23 cellular contexts compared by ENCODE assay signal in the genomic region with DNA sequence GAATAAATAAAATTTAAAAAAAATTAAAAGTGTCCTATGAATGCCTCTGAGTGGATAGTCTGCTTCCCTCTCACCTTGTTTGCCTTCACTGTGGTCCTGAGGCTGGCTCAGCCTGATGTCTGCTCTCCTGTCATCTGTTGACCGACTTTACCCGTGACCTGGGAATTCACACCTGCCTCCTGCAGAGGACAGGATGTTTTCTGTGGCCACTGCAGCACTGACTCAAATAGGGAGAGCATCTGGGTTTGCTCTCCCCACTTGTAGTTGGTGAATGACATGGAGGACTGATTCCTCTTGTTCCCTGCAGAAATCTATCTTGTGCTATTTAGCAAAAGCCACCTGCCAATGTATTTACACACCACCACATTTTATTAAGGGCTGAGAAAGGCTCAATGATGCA. TPM values are rescaled to one million over a fixed set of nuclear protein-coding genes. Genes with fewer than 3 reads are reported as not detected.
DNase-seq lines count a peak whose midpoint lies in the region; ATAC-seq and TF ChIP-seq lines count a peak whose summit lies in the region.
"Had no signal": no experiment of that assay in that cellular context is flagged by ENCODE, and none has a peak within 500 bp of the region (broad histone marks: within the 10 kb centered on the region; RNA-seq: fewer than 3 reads in every experiment).

No MANE protein-coding gene starts in this region.

- H3K36me3 Mint-ChIP-seq in activated CD4-positive, alpha-beta T cell treated with anti-CD3 and anti-CD28 coated beads for 36 hours (ENCODE audit: low read depth), result no peaks in the 10 kb centered on the region
- H3K36me3 Mint-ChIP-seq in neural crest cell (ENCODE audit: low read depth) (no peaks in the 10 kb centered on the region), mesothelial cell of epicardium (no peaks in the 10 kb centered on the region)
- H3K36me3 Mint-ChIP-seq: CD4-positive, CD25-positive, alpha-beta regulatory T cell; WTC11 had no signal

- no peaks in the 10 kb centered on the region for H3K9me3 Mint-ChIP-seq in activated CD4-positive, alpha-beta T cell treated with anti-CD3 and anti-CD28 coated beads for 36 hours (ENCODE audit: low read depth)
- H3K9me3 Mint-ChIP-seq in neural crest cell, result no peaks in the 10 kb centered on the region
- H3K9me3 Mint-ChIP-seq in mesothelial cell of epicardium, result peaks cover 6% of the 10 kb centered on the region
- H3K9me3 Mint-ChIP-seq: CD4-positive, CD25-positive, alpha-beta regulatory T cell; WTC11 had no signal

- no peak overlapping the region for H3K4me3 ChIP-seq in tibial nerve
- H3K4me3 ChIP-seq: GM23248, left lung had no signal

- H3K4me1 ChIP-seq in tibial nerve, result peaks cover 0 to 5% (median 0%) of the 10 kb centered on the region in 4 donors
- H3K4me1 ChIP-seq: left lung had no signal

- no peak for TF ChIP-seq CTCF in GM20000 (IDR thresholded peaks at IDR 0.05; ENCODE audit: extremely low read depth, missing control alignments)
- no peak for TF ChIP-seq CTCF in neural crest cell (conservative IDR thresholded peaks at IDR 0.05)
- no peak for TF ChIP-seq CTCF in tibial nerve (IDR thresholded peaks at IDR 0.05)
- no peak for TF ChIP-seq CTCF in mesothelial cell of epicardium (IDR thresholded peaks at IDR 0.05; ENCODE audit: unreplicated experiment)

- CTCF ChIA-PET in activated CD4-positive, alpha-beta T cell treated with anti-CD3 and anti-CD28 coated beads for 36 hours (lab: Charles Lee), result no interaction called here

- H3K27ac ChIP-seq in tibial nerve, result no peak overlapping the region
- H3K27ac ChIP-seq: GM23248, HL-60, left lung had no signal

- H3K9me3 ChIP-seq in tibial nerve, result no peaks in the 10 kb centered on the region
- H3K9me3 ChIP-seq: left lung had no signal

- TF ChIP-seq POLR2A in tibial nerve (IDR thresholded peaks at IDR 0.05), result no peak

- intact Hi-C loops in activated CD4-positive, alpha-beta T cell treated with anti-CD3 and anti-CD28 coated beads for 36 hours (cut with DNase I, micrococcal nuclease), result no loop called here

- DNase-seq in activated CD4-positive, alpha-beta T cell treated with anti-CD3 and anti-CD28 coated beads for 36 hours, result peak; percentile 27
- no peak for DNase-seq in activated CD4-positive, alpha-beta T cell treated with anti-CD3 and anti-CD28 coated beads, Interleukin-2, amount 50 U/mL, for 48 hours
- DNase-seq in GM20000 (ENCODE audit: low spot score) (peak; percentile 46), NCI-H2196 (lab: John Stamatoyannopoulos, UW; ENCODE audit: unreplicated experiment) (peak; percentile 29), neural crest cell (ENCODE audit: low read depth, low spot score) (no peak), C1 segment of cervical spinal cord (lab: John Stamatoyannopoulos, UW) (no peak), tibial nerve (ENCODE audit: low spot score in 2 of 2) (no peak), mesothelial cell of epicardium (ENCODE audit: low spot score in 2 of 2, unreplicated experiment in 2 of 2) (no peak)
- DNase-seq: activated T-cell treated with anti-CD3 and anti-CD28 coated beads, Interleukin-2, amount 50 U/mL, for 48 hours; amygdala; CD4-positive, CD25-positive, alpha-beta regulatory T cell; cerebellar nuclear complex; EL; GM23248; Karpas-422; left lung; NCI-H1436; NCI-H510A treated with DMSO at 0.1 percent for 48 hours; SW 1271 had no signal

- no peak overlapping the region for H3K27ac Mint-ChIP-seq in activated CD4-positive, alpha-beta T cell treated with anti-CD3 and anti-CD28 coated beads for 36 hours
- H3K27ac Mint-ChIP-seq in neural crest cell (ENCODE audit: unreplicated experiment), result peak overlapping the region; percentile 85
- H3K27ac Mint-ChIP-seq in mesothelial cell of epicardium, result no peak overlapping the region
- H3K27ac Mint-ChIP-seq: WTC11 had no signal

- 89 to 95% methylated on average over 2 of the region's 2 CpGs for WGBS in tibial nerve, 2 donors

- no peaks in the 10 kb centered on the region for H3K27me3 ChIP-seq in tibial nerve
- H3K27me3 ChIP-seq: left lung had no signal

- POLR2A ChIA-PET in activated CD4-positive, alpha-beta T cell treated with anti-CD3 and anti-CD28 coated beads for 36 hours (lab: Charles Lee), result no interaction called here

- H3K27me3 Mint-ChIP-seq in activated CD4-positive, alpha-beta T cell treated with anti-CD3 and anti-CD28 coated beads for 36 hours, result no peaks in the 10 kb centered on the region
- peaks cover 5% of the 10 kb centered on the region for H3K27me3 Mint-ChIP-seq in neural crest cell (ENCODE audit: low read depth)
- no peaks in the 10 kb centered on the region for H3K27me3 Mint-ChIP-seq in mesothelial cell of epicardium (ENCODE audit: low read depth)
- H3K27me3 Mint-ChIP-seq: CD4-positive, CD25-positive, alpha-beta regulatory T cell had no signal

- H3K36me3 ChIP-seq in tibial nerve, result no peaks in the 10 kb centered on the region
- H3K36me3 ChIP-seq: left lung had no signal

- H3K4me1 Mint-ChIP-seq in activated CD4-positive, alpha-beta T cell treated with anti-CD3 and anti-CD28 coated beads for 36 hours, result peaks cover 16% of the 10 kb centered on the region
- H3K4me1 Mint-ChIP-seq in neural crest cell (peaks cover 42% of the 10 kb centered on the region), mesothelial cell of epicardium (peaks cover 13% of the 10 kb centered on the region)

- no peak for TF ChIP-seq EP300 in tibial nerve (IDR thresholded peaks at IDR 0.05)

- ATAC-seq in activated CD4-positive, alpha-beta T cell treated with anti-CD3 and anti-CD28 coated beads for 36 hours, result peak; percentile 63
- ATAC-seq: left lung, Panc1, WTC11 had no signal

- H3K4me3 Mint-ChIP-seq in activated CD4-positive, alpha-beta T cell treated with anti-CD3 and anti-CD28 coated beads for 36 hours, result no peak overlapping the region
- no peak overlapping the region for H3K4me3 Mint-ChIP-seq in neural crest cell
- no peak overlapping the region for H3K4me3 Mint-ChIP-seq in mesothelial cell of epicardium
- H3K4me3 Mint-ChIP-seq: CD4-positive, CD25-positive, alpha-beta regulatory T cell; WTC11 had no signal

RNA-seq across cellular contexts. Expression of gene ERVFRD-1, which starts 52.4 kb away (rescaled TPM):
- not detected for total RNA-seq in activated CD4-positive, alpha-beta T cell treated with anti-CD3 and anti-CD28 coated beads for 36 hours
- total RNA-seq in neural crest cell, result not detected in 2 replicates
- under 1 TPM in 2 of 4 donors, not detected in 2; 0.22 to 0.42 TPM for total RNA-seq in tibial nerve
- total RNA-seq in mesothelial cell of epicardium, result 0.20 to 0.25 TPM (median 0.23 TPM) in 3 replicates
- total RNA-seq: CD4-positive, CD25-positive, alpha-beta regulatory T cell; GM23248; progenitor cell of endocrine pancreas; WTC11 had no signal

Comparison
In these comparisons a context has a peak if more than half of its experiments do, and no peak if none do; other contexts are left out.
1. DNase-seq: peak in activated CD4-positive, alpha-beta T cell treated with anti-CD3 and anti-CD28 coated beads for 36 hours (single experiment), GM20000 (single experiment) and NCI-H2196 (single experiment); none in activated CD4-positive, alpha-beta T cell treated with anti-CD3 and anti-CD28 coated beads, Interleukin-2, amount 50 U/mL, for 48 hours (0 of 2), neural crest cell (single experiment), C1 segment of cervical spinal cord (0 of 14), tibial nerve (0 of 2) and mesothelial cell of epicardium (0 of 2).